Comparison of ENCODE assay signal across 11 cellular contexts in the genomic region with DNA sequence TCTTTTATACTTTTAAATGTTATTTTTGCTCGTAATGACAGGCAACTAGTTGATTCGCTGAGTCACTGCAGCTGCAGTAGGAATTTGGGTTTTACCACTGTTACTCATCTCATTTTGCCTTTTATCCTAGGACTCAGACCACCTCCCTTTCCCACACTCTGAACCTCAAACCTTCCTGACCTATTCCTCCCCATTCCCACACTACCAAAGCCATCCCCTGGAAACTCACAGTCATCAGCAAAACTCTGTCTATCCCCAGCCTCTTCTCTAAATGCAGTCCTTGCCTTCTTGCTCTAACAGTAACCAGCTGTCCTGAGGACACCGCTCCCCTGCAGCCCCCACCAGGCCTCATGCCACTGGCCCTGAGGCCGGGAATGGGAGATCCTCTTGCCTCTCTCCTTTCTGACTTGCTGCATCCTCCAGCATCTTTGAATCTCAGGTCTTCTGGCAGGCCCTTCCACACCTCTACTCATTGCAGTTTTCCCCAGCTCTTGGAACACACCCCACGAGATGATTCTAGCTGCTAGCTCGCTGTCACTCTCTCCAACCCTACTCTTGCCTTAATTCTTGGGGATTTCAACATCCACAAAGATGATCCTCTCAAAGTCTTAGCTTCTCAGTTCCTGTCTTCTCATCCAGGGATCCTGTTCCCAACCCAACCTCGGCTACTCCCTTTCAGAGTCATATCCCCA. TPM values are rescaled to one million over a fixed set of nuclear protein-coding genes. Genes with fewer than 3 reads are reported as not detected.
A peak's percentile ranks its signal among the peaks of the same experiment; 100 is the strongest.
DNase-seq lines count a peak whose midpoint lies in the region; ATAC-seq, FAIRE-seq and TF ChIP-seq lines count a peak whose summit lies in the region.
"Had no signal": no experiment of that assay in that cellular context is flagged by ENCODE, and none has a peak within 500 bp of the region (broad histone marks: within the 10 kb centered on the region; RNA-seq: fewer than 3 reads in every experiment).

No MANE protein-coding gene starts in this region.

- no peaks in the 10 kb centered on the region for H3K36me3 ChIP-seq in brain microvascular endothelial cell (replicated peaks)
- no peaks in the 10 kb centered on the region for H3K36me3 ChIP-seq in left lung
- H3K36me3 ChIP-seq: thoracic aorta had no signal

- ATAC-seq in left lung = peak; percentile 80

- TF ChIP-seq CTCF in brain microvascular endothelial cell (IDR thresholded peaks at IDR 0.05; ENCODE audit: low read depth, low read length, missing control alignments) (no peak), left lung (IDR thresholded peaks at IDR 0.05) (no peak)

- DNase-seq in AG08395 (ENCODE audit: low spot score) (peak; percentile 92), HTR-8/SVneo (ENCODE audit: insufficient read length, low spot score) (peak; percentile 45), brain microvascular endothelial cell (peak; percentile 81), left lung (no peak), HuH-7 (ENCODE audit: low spot score) (no peak), iPS-NIHi7 (ENCODE audit: extremely low spot score) (no peak), SIG-M5 (lab: John Stamatoyannopoulos, UW) (no peak), midbrain (lab: John Stamatoyannopoulos, UW) (no peak)
- DNase-seq: C1 segment of cervical spinal cord, left colon had no signal

- H3K4me3 ChIP-seq in brain microvascular endothelial cell (ENCODE audit: low read depth, low read length) = no peak overlapping the region
- no peak overlapping the region for H3K4me3 ChIP-seq in left lung
- H3K4me3 ChIP-seq: thoracic aorta had no signal

- H3K27me3 ChIP-seq in brain microvascular endothelial cell (replicated peaks) (no peaks in the 10 kb centered on the region), left lung (no peaks in the 10 kb centered on the region)

- H3K4me1 ChIP-seq in left lung = no peaks in the 10 kb centered on the region

- intact Hi-C loops in left lung (cut with DNase I) = no loop called here

- FAIRE-seq in HTR-8/SVneo (lab: Jason Lieb, UNC) = no peak

- in situ Hi-C loops in brain microvascular endothelial cell (cut with HindIII; ENCODE audit: low pct_ligation_motif_present, low sequenced_read_pairs) = no loop called here

- no peaks in the 10 kb centered on the region for H3K9me3 ChIP-seq in left lung
- H3K9me3 ChIP-seq: thoracic aorta had no signal

- H3K27ac ChIP-seq in brain microvascular endothelial cell (peak overlapping the region; percentile 75), left lung (no peak overlapping the region)
- H3K27ac ChIP-seq: thoracic aorta had no signal

RNA-seq across cellular contexts. Expression of gene C3orf80, which starts 55.9 kb away (rescaled TPM):
- 1 to 10 TPM in 1 of 2 donors, under 1 TPM in 1; 0.55 to 1.9 TPM for total RNA-seq in left lung

Comparison
In these comparisons a context has a peak if more than half of its experiments do, and no peak if none do; other contexts are left out.
1. DNase-seq: peak in AG08395 (single experiment), HTR-8/SVneo (single experiment) and brain microvascular endothelial cell (single experiment); none in left lung (0 of 2), HuH-7 (single experiment), iPS-NIHi7 (single experiment), SIG-M5 (single experiment) and midbrain (single experiment).